Comparison of ENCODE assay signal across 2 cellular contexts in genomic region chr10:69738071-69738470, GRCh38.
TF ChIP-seq lines count a peak whose summit lies in the region.

No MANE protein-coding gene starts in this region.

TF ChIP-seq in IMR-90, 13 proteins besides CTCF, POLR2A, EP300 and RAD21 (continued from another document):
- TF ChIP-seq NFE2L2 (IDR thresholded peaks at IDR 0.05; ENCODE audit: low read depth, low read length) (no peak), MAFK (IDR thresholded peaks at IDR 0.05; ENCODE audit: low read depth, low read length) (no peak)
TF ChIP-seq in IMR-90: peak in this region for 0.

TF ChIP-seq in SK-N-SH, 30 proteins besides CTCF, POLR2A, EP300 and RAD21 (continued from another document):
- no peak for TF ChIP-seq JUND (IDR thresholded peaks at IDR 0.05)
- TF ChIP-seq GATA2 (CRISPR knock-in tag; IDR thresholded peaks at IDR 0.05), result no peak
- TF ChIP-seq GABPA (IDR thresholded peaks at IDR 0.05; ENCODE audit: low read depth), result no peak
- no peak for TF ChIP-seq NRF1 (IDR thresholded peaks at IDR 0.05; ENCODE audit: low read depth, low read length)
- no peak for TF ChIP-seq IRF3 (IDR thresholded peaks at IDR 0.05; ENCODE audit: low read depth, low read length)
- no peak for TF ChIP-seq PBX3 (IDR thresholded peaks at IDR 0.05)
- no peak for TF ChIP-seq SIN3A (IDR thresholded peaks at IDR 0.05; ENCODE audit: borderline replicate concordance, low read depth, low read length)
- no peak for TF ChIP-seq MAX (IDR thresholded peaks at IDR 0.05; ENCODE audit: low read depth)
